27 cellular contexts compared by ENCODE assay signal in genomic region chr17:15323147-15323546, GRCh38. TPM values are rescaled to one million over a fixed set of nuclear protein-coding genes. Genes with fewer than 3 reads are reported as not detected.
"Had no signal": no experiment of that assay in that cellular context is flagged by ENCODE, and none has a peak within 500 bp of the region (broad histone marks: within the 10 kb centered on the region; RNA-seq: fewer than 3 reads in every experiment).

No MANE protein-coding gene starts in this region.

- H3K4me3 ChIP-seq: breast epithelium, esophagus muscularis mucosa, lung, ovary, skin epidermis, uterus had no signal

- DNase-seq: activated CD4-positive, alpha-beta T cell treated with anti-CD3 and anti-CD28 coated beads for 36 hours; activated CD4-positive, CD25-positive, alpha-beta regulatory T cell; activated CD8-positive, alpha-beta memory T cell treated with anti-CD3 and anti-CD28 coated beads, Interleukin-2, amount 10 ng/mL, durations not matched to agents 7 days and 5 days; activated CD8-positive, alpha-beta T cell treated with anti-CD3 and anti-CD28 coated beads, Interleukin-2, amount 10 ng/mL, durations not matched to agents 7 days and 5 days; activated naive CD8-positive, alpha-beta T cell treated with anti-CD3 and anti-CD28 coated beads, Interleukin-2, amount 50 U/mL, for 24 hours; activated T-cell treated with anti-CD3 and anti-CD28 coated beads, Interleukin-2, amount 50 U/mL, for 48 hours; amygdala; dermis blood vessel endothelial cell; effector CD4-positive, alpha-beta T cell; hypothalamus; immature natural killer cell; kidney; mesendoderm; ovary; retina; stimulated activated CD4-positive, alpha-beta T cell treated with anti-CD3 and anti-CD28 coated beads, Interleukin-4, amount 100 ng/mL, for 24 hours; stimulated activated naive CD8-positive, alpha-beta T cell treated with anti-CD3 and anti-CD28 coated beads, Interleukin-15, amount 100 ng/mL, for 72 hours; substantia nigra; T-cell; uterus had no signal

- H3K27me3 ChIP-seq: breast epithelium, esophagus muscularis mucosa, ovary, uterus had no signal

- H3K4me1 ChIP-seq: breast epithelium, esophagus muscularis mucosa, uterus had no signal

- ATAC-seq: activated CD4-positive, alpha-beta T cell treated with anti-CD3 and anti-CD28 coated beads for 36 hours; activated CD8-positive, alpha-beta memory T cell treated with anti-CD3 and anti-CD28 coated beads, Interleukin-2, amount 10 ng/mL, durations not matched to agents 7 days and 5 days; activated CD8-positive, alpha-beta T cell treated with anti-CD3 and anti-CD28 coated beads, Interleukin-2, amount 10 ng/mL, durations not matched to agents 7 days and 5 days; activated naive CD8-positive, alpha-beta T cell treated with anti-CD3 and anti-CD28 coated beads, Interleukin-2, amount 50 U/mL, for 24 hours; stimulated activated effector memory CD8-positive, alpha-beta T cell treated with anti-CD3 and anti-CD28 coated beads, Interleukin-12 subunit alpha, Interleukin-12 subunit beta, amount 100 ng/mL, for 72 hours; stimulated activated naive CD8-positive, alpha-beta T cell treated with anti-CD3 and anti-CD28 coated beads, Interleukin-15, amount 100 ng/mL, for 72 hours; T-cell had no signal

- H3K36me3 ChIP-seq: breast epithelium, esophagus muscularis mucosa, ovary, uterus had no signal

- H3K9me3 ChIP-seq: breast epithelium, esophagus muscularis mucosa, ovary, uterus had no signal

- H3K27ac ChIP-seq: breast epithelium, esophagus muscularis mucosa, ovary, skin epidermis, uterus had no signal

RNA-seq across cellular contexts. Expression of gene TEKT3, which starts 18.2 kb away (rescaled TPM):
- total RNA-seq: activated CD4-positive, alpha-beta T cell treated with anti-CD3 and anti-CD28 coated beads for 36 hours; activated CD8-positive, alpha-beta memory T cell treated with anti-CD3 and anti-CD28 coated beads, Interleukin-2, amount 10 ng/mL, durations not matched to agents 7 days and 5 days; activated CD8-positive, alpha-beta T cell treated with anti-CD3 and anti-CD28 coated beads, Interleukin-2, amount 10 ng/mL, durations not matched to agents 7 days and 5 days; activated T-helper 2 cell treated with anti-CD3 and anti-CD28 coated beads, Interferon-gamma antibody, Interleukin-2, Interleukin-4, amounts not matched to agents 10 μg/mL and 5 μg/mL and 100 μg/mL, durations not matched to agents 14 hours and 24 hours and 36 hours; dermis blood vessel endothelial cell; esophagus muscularis mucosa; mononuclear cell had no signal
- polyA plus RNA-seq: immature natural killer cell had no signal

RNA-seq across cellular contexts. Expression of gene PMP22, which starts 58.0 kb away (rescaled TPM):
- total RNA-seq: activated CD8-positive, alpha-beta memory T cell treated with anti-CD3 and anti-CD28 coated beads, Interleukin-2, amount 10 ng/mL, durations not matched to agents 7 days and 5 days; activated CD8-positive, alpha-beta T cell treated with anti-CD3 and anti-CD28 coated beads, Interleukin-2, amount 10 ng/mL, durations not matched to agents 7 days and 5 days had no signal
